8 cellular contexts compared by ENCODE assay signal in the genomic region with DNA sequence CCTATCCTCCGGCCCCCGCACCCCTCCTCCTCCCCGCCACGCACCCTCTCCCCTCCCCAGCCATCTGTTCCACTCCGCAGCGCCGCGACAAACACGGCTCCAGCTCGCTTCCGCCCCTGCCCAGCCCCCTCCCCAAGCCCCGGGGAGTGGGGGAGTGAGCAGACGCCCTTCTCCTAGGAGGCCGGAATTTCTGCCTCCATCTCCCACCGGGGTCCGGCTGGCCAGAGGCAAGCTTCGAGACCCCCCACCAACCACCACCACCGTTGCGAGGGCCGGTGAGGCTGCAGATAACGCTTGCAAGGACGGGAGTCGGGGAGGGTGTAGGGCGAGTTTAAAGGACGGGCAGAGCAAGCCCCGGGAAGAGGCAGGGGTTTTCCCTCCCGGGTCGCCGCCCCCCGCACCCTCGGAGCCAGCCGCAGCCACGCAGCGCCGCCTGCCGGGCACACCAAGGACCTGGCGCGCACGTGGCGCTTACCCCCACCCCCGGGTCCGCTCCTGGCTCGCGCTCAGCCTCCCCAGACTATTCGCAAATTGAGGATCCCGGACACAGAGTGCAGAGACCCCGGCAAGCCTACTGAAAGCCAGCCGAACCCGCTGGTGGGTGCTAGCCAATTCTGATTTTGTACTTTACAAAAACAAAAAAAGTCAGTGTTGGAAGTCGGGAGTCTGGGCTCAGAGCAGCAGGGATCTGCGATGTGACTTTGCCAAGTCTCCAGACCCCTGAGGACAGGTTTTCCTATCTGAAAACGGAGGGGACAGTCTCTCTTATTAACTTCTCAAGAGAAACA. TPM values are rescaled to one million over a fixed set of nuclear protein-coding genes. Genes with fewer than 3 reads are reported as not detected.
DNase-seq lines count a peak whose midpoint lies in the region; ATAC-seq and TF ChIP-seq lines count a peak whose summit lies in the region.

No MANE protein-coding gene starts in this region.

- H3K27ac Mint-ChIP-seq in activated B cell treated with CpG ODN at 0.5 μM for 24 hours, result no peak overlapping the region
- no peak overlapping the region for H3K27ac Mint-ChIP-seq in stimulated activated effector memory CD8-positive, alpha-beta T cell treated with anti-CD3 and anti-CD28 coated beads, Interleukin-12 subunit alpha, Interleukin-12 subunit beta, amount 100 ng/mL, for 72 hours

- no peaks in the 10 kb centered on the region for H3K27me3 Mint-ChIP-seq in activated B cell treated with CpG ODN at 0.5 μM for 24 hours

- POLR2A ChIA-PET in activated B cell treated with CpG ODN at 0.5 μM for 24 hours (lab: Charles Lee), result interaction anchor here (0.6 to 1.9 kb wide), 8 partner anchors 23 to 155 kb away, joined by 3 to 22 read pairs (median 4); partner anchors contain the start of genes RTN4RL2 and TIMM10

- peak overlapping the region; percentile 57 for H3K9ac ChIP-seq in HUES64 (ENCODE audit: low read depth, low read length)

- 1% methylated on average over 44 of the region's 52 CpGs for WGBS in HUES64
- 3% methylated on average over 33 to 52 of the region's 52 CpGs for WGBS in lung, 2 donors

- intact Hi-C loops in activated B cell treated with CpG ODN at 0.5 μM for 24 hours (cut with micrococcal nuclease), result loop anchor here (1.0 to 5.0 kb wide), 7 partner anchors 26 to 314 kb away; partner anchors contain the start of gene UBE2L6

- peak overlapping the region; percentile 79 for H3K4me3 Mint-ChIP-seq in activated B cell treated with CpG ODN at 0.5 μM for 24 hours
- H3K4me3 Mint-ChIP-seq in stimulated activated effector memory CD8-positive, alpha-beta T cell treated with anti-CD3 and anti-CD28 coated beads, Interleukin-12 subunit alpha, Interleukin-12 subunit beta, amount 100 ng/mL, for 72 hours, result no peak overlapping the region

- peak; percentile 70 for DNase-seq in activated B cell treated with CpG ODN at 0.5 μM for 24 hours
- DNase-seq in cerebellum (ENCODE audit: low spot score), result peak; percentile 29
- no peak for DNase-seq in lung (ENCODE audit: low spot score)
- DNase-seq in stimulated activated effector memory CD8-positive, alpha-beta T cell treated with anti-CD3 and anti-CD28 coated beads, Interleukin-12 subunit alpha, Interleukin-12 subunit beta, amount 100 ng/mL, for 72 hours (ENCODE audit: low spot score in 2 of 2), result peak; percentile 44 to 68
- DNase-seq in NK-92 treated with Interleukin-12 subunit alpha and Interleukin-12 subunit beta, amount 100 ng/mL, for 24 hours (lab: John Stamatoyannopoulos, UW), result no peak

- H3K36me3 ChIP-seq in HUES64 (ENCODE audit: insufficient read depth, low read length), result peaks cover 3% of the 10 kb centered on the region; the same call in 1 of the 2 replicates
- peaks cover 0 to 16% of the 10 kb centered on the region in 2 donors for H3K36me3 ChIP-seq in lung (ENCODE audit: control insufficient read depth in 2 of 2, insufficient read depth in 2 of 2, low read length in 2 of 2)

- H3K4me1 ChIP-seq in HUES64 (ENCODE audit: insufficient read depth, low read length) (peaks cover 7% of the 10 kb centered on the region), lung (ENCODE audit: control insufficient read depth in 2 of 2, insufficient read depth in 2 of 2, low read length in 2 of 2) (peaks cover 4 to 8% of the 10 kb centered on the region in 2 donors)

- H3K27me3 ChIP-seq in HUES64 (ENCODE audit: insufficient read depth, low read length) (peaks cover 40% of the 10 kb centered on the region), lung (ENCODE audit: control insufficient read depth, insufficient read depth) (no peaks in the 10 kb centered on the region)

- H3K27ac ChIP-seq in HUES64 (ENCODE audit: low read depth, low read length) (no peak overlapping the region; the same call in 1 of the 2 replicates), lung (ENCODE audit: low read depth in 1 of 2, low read length in 1 of 2) (no peak overlapping the region)

- H3K9me3 ChIP-seq in HUES64 (ENCODE audit: insufficient read depth, low read depth, low read length) (no peaks in the 10 kb centered on the region), lung (ENCODE audit: control insufficient read depth in 2 of 2, insufficient read depth in 1 of 2, low read length in 1 of 2) (peaks cover 0 to 5% of the 10 kb centered on the region in 2 donors)

- H3K4me3 ChIP-seq in HUES64 (ENCODE audit: low read length) (peak overlapping the region; percentile 59), lung (no peak overlapping the region)

- H3K4me1 Mint-ChIP-seq in activated B cell treated with CpG ODN at 0.5 μM for 24 hours, result peaks cover 51% of the 10 kb centered on the region
- H3K4me1 Mint-ChIP-seq in stimulated activated effector memory CD8-positive, alpha-beta T cell treated with anti-CD3 and anti-CD28 coated beads, Interleukin-12 subunit alpha, Interleukin-12 subunit beta, amount 100 ng/mL, for 72 hours, result peaks cover 7% of the 10 kb centered on the region

- TF ChIP-seq CTCF in GM12874 (IDR thresholded peaks at IDR 0.05; ENCODE audit: insufficient read depth, low read depth, low read length) (peak; percentile 95), activated B cell treated with CpG ODN at 0.5 μM for 24 hours (IDR thresholded peaks at IDR 0.05) (no peak), lung (IDR thresholded peaks at IDR 0.05; ENCODE audit: control extremely low read depth, extremely low read depth) (peak; percentile 33)

- CTCF ChIA-PET in activated B cell treated with CpG ODN at 0.5 μM for 24 hours (lab: Charles Lee), result interaction anchor here (0.7 to 9.9 kb wide), 12 partner anchors 11 to 318 kb away, joined by 3 to 191 read pairs (median 4); partner anchors contain the start of gene RTN4RL2

- no peaks in the 10 kb centered on the region for H3K9me3 Mint-ChIP-seq in activated B cell treated with CpG ODN at 0.5 μM for 24 hours
- H3K9me3 Mint-ChIP-seq in stimulated activated effector memory CD8-positive, alpha-beta T cell treated with anti-CD3 and anti-CD28 coated beads, Interleukin-12 subunit alpha, Interleukin-12 subunit beta, amount 100 ng/mL, for 72 hours, result no peaks in the 10 kb centered on the region

- peak; percentile 74 for ATAC-seq in activated B cell treated with CpG ODN at 0.5 μM for 24 hours (ENCODE audit: low read depth)
- ATAC-seq in lung (ENCODE audit: insufficient read depth, low FRiP score), result peak; percentile 66
- ATAC-seq in stimulated activated effector memory CD8-positive, alpha-beta T cell treated with anti-CD3 and anti-CD28 coated beads, Interleukin-12 subunit alpha, Interleukin-12 subunit beta, amount 100 ng/mL, for 72 hours, result peak; percentile 65
- no peak for ATAC-seq in HG02623 (IDR thresholded peaks at IDR 0.05; ENCODE audit: unreplicated experiment)

- H3K36me3 Mint-ChIP-seq in activated B cell treated with CpG ODN at 0.5 μM for 24 hours (ENCODE audit: low read depth), result peaks cover 3% of the 10 kb centered on the region
- H3K36me3 Mint-ChIP-seq in stimulated activated effector memory CD8-positive, alpha-beta T cell treated with anti-CD3 and anti-CD28 coated beads, Interleukin-12 subunit alpha, Interleukin-12 subunit beta, amount 100 ng/mL, for 72 hours, result peaks cover 17% of the 10 kb centered on the region

RNA-seq across cellular contexts. Expression of gene RTN4RL2, which starts 22.6 kb away (rescaled TPM):
- polyA plus RNA-seq in HUES64 (2013, experiment 1 of 2), result 8.6 TPM
- polyA plus RNA-seq in HUES64 (2013, experiment 2 of 2), result 11.8 TPM
- total RNA-seq in activated B cell treated with CpG ODN at 0.5 μM for 24 hours (0.13 and 0.24 TPM in 2 replicates), cerebellum (1.2 TPM), lung (1 to 10 TPM in 1 of 2 donors, under 1 TPM in 1; 0.31 to 4.8 TPM)
- polyA plus RNA-seq in lung, result 1 to 10 TPM; 1.5 to 1.8 TPM

RNA-seq across cellular contexts. Expression of gene SLC43A1, which starts 32.5 kb away (rescaled TPM):
- 8.7 TPM for polyA plus RNA-seq in HUES64 (2013, experiment 1 of 2)
- polyA plus RNA-seq in HUES64 (2013, experiment 2 of 2), result 10.2 TPM
- 11.1 and 12.8 TPM in 2 replicates for total RNA-seq in activated B cell treated with CpG ODN at 0.5 μM for 24 hours
- total RNA-seq in cerebellum, result 3.3 TPM
- total RNA-seq in lung, result 10 to 100 TPM; 18.5 to 18.7 TPM
- polyA plus RNA-seq in lung, result 10 to 100 TPM; 10.3 to 14.8 TPM

RNA-seq across cellular contexts. Expression of gene TIMM10, which starts 47.6 kb away (rescaled TPM):
- polyA plus RNA-seq in HUES64 (2013, experiment 1 of 2), result 85.9 TPM
- 75.9 TPM for polyA plus RNA-seq in HUES64 (2013, experiment 2 of 2)
- total RNA-seq in activated B cell treated with CpG ODN at 0.5 μM for 24 hours (100 and 108 TPM in 2 replicates), cerebellum (20.4 TPM), lung (10 to 100 TPM; 10.4 to 46.5 TPM)
- 10 to 100 TPM; 45.1 to 64.7 TPM for polyA plus RNA-seq in lung

RNA-seq across cellular contexts. Expression of gene SMTNL1, which starts 54.4 kb away (rescaled TPM):
- 0.15 TPM for polyA plus RNA-seq in HUES64 (2013, experiment 1 of 2)
- polyA plus RNA-seq in HUES64 (2013, experiment 2 of 2), result 0.44 TPM
- total RNA-seq in activated B cell treated with CpG ODN at 0.5 μM for 24 hours (not detected in 2 replicates), cerebellum (not detected), lung (not detected)
- not detected for polyA plus RNA-seq in lung

RNA-seq across cellular contexts. Expression of gene SLC43A3, which starts 56.1 kb away (rescaled TPM):
- polyA plus RNA-seq in HUES64 (2013, experiment 1 of 2), result 20.1 TPM
- polyA plus RNA-seq in HUES64 (2013, experiment 2 of 2), result 19.4 TPM
- total RNA-seq in activated B cell treated with CpG ODN at 0.5 μM for 24 hours (213 and 237 TPM in 2 replicates), cerebellum (11.1 TPM), lung (100 to 1,000 TPM in 1 of 2 donors, 10 to 100 TPM in 1; 23.3 to 148 TPM)
- polyA plus RNA-seq in lung, result 100 to 1,000 TPM in 1 of 2 donors, 10 to 100 TPM in 1; 61.4 to 155 TPM

Comparison
In these comparisons a context has a peak if more than half of its experiments do, and no peak if none do; other contexts are left out.
1. DNase-seq: peak in activated B cell treated with CpG ODN at 0.5 μM for 24 hours (single experiment), cerebellum (single experiment) and stimulated activated effector memory CD8-positive, alpha-beta T cell treated with anti-CD3 and anti-CD28 coated beads, Interleukin-12 subunit alpha, Interleukin-12 subunit beta, amount 100 ng/mL, for 72 hours (2 of 2); none in lung (single experiment) and NK-92 treated with Interleukin-12 subunit alpha and Interleukin-12 subunit beta, amount 100 ng/mL, for 24 hours (single experiment).